Comparison of ENCODE assay signal across 16 cellular contexts in genomic region chr7:106848851-106849442, GRCh38. TPM values are rescaled to one million over a fixed set of nuclear protein-coding genes. Genes with fewer than 3 reads are reported as not detected.
DNase-seq lines count a peak whose midpoint lies in the region; ATAC-seq and TF ChIP-seq lines count a peak whose summit lies in the region.
"Had no signal": no experiment of that assay in that cellular context is flagged by ENCODE, and none has a peak within 500 bp of the region (broad histone marks: within the 10 kb centered on the region; RNA-seq: fewer than 3 reads in every experiment).

No MANE protein-coding gene starts in this region.

- no peaks in the 10 kb centered on the region for H3K27me3 ChIP-seq in Caco-2 (replicated peaks; ENCODE audit: control insufficient read depth, insufficient read depth, low read length)
- H3K27me3 ChIP-seq: sigmoid colon had no signal

- no peaks in the 10 kb centered on the region for H3K4me1 ChIP-seq in Caco-2

- intact Hi-C loops in Caco-2 (cut with micrococcal nuclease; ENCODE audit: unreplicated experiment), result no loop called here

- no peak overlapping the region for H3K27ac Mint-ChIP-seq in Caco-2 (ENCODE audit: unreplicated experiment)
- H3K27ac Mint-ChIP-seq: activated naive CD4-positive, alpha-beta T cell treated with anti-CD3 and anti-CD28 coated beads, Interleukin-2, amount 50 U/mL, for 24 hours; dendritic cell treated with granulocyte-macrophage colony-stimulating factor and Interleukin-4, amounts not matched to agents 40 ng/mL and 50 ng/mL, for 4 days; nephron progenitor cell had no signal

- no peaks in the 10 kb centered on the region for H3K9me3 ChIP-seq in Caco-2
- H3K9me3 ChIP-seq: sigmoid colon had no signal

- no peaks in the 10 kb centered on the region for H3K4me1 Mint-ChIP-seq in Caco-2 (ENCODE audit: low read depth, unreplicated experiment)
- H3K4me1 Mint-ChIP-seq: activated naive CD4-positive, alpha-beta T cell treated with anti-CD3 and anti-CD28 coated beads, Interleukin-2, amount 50 U/mL, for 24 hours had no signal

- ATAC-seq in GM18909 (IDR thresholded peaks at IDR 0.05; ENCODE audit: poor library complexity, unreplicated experiment) (no peak), GM21526 (IDR thresholded peaks at IDR 0.05; ENCODE audit: low FRiP score, unreplicated experiment) (no peak)

- no peak overlapping the region for H3K4me3 Mint-ChIP-seq in Caco-2 (ENCODE audit: unreplicated experiment)
- H3K4me3 Mint-ChIP-seq: activated naive CD4-positive, alpha-beta T cell treated with anti-CD3 and anti-CD28 coated beads, Interleukin-2, amount 50 U/mL, for 24 hours; dendritic cell treated with granulocyte-macrophage colony-stimulating factor and Interleukin-4, amounts not matched to agents 40 ng/mL and 50 ng/mL, for 4 days; nephron progenitor cell had no signal

- no peaks in the 10 kb centered on the region for H3K9me3 Mint-ChIP-seq in Caco-2 (ENCODE audit: unreplicated experiment)
- H3K9me3 Mint-ChIP-seq: activated naive CD4-positive, alpha-beta T cell treated with anti-CD3 and anti-CD28 coated beads, Interleukin-2, amount 50 U/mL, for 24 hours; nephron progenitor cell had no signal

- CTCF ChIA-PET in Caco-2 (lab: Charles Lee), result no interaction called here

- no peaks in the 10 kb centered on the region for H3K36me3 Mint-ChIP-seq in Caco-2 (ENCODE audit: insufficient read depth, unreplicated experiment)
- H3K36me3 Mint-ChIP-seq: activated naive CD4-positive, alpha-beta T cell treated with anti-CD3 and anti-CD28 coated beads, Interleukin-2, amount 50 U/mL, for 24 hours had no signal

- H3K4me3 ChIP-seq in epithelial cell of proximal tubule (ENCODE audit: low read depth, low read length), result no peak overlapping the region
- H3K4me3 ChIP-seq in Caco-2 (ENCODE audit: low read depth, low read length), result no peak overlapping the region
- H3K4me3 ChIP-seq: sigmoid colon had no signal

- H3K27me3 Mint-ChIP-seq in Caco-2 (ENCODE audit: insufficient read depth, unreplicated experiment), result peaks cover 24% of the 10 kb centered on the region
- H3K27me3 Mint-ChIP-seq: activated naive CD4-positive, alpha-beta T cell treated with anti-CD3 and anti-CD28 coated beads, Interleukin-2, amount 50 U/mL, for 24 hours had no signal

- POLR2A ChIA-PET in Caco-2 (lab: Charles Lee), result no interaction called here

- no TSS peak for BruUV-seq in Caco-2 (replicated peaks; lab: Mats Ljungman, UMichigan)

- no peak for TF ChIP-seq CTCF in epithelial cell of proximal tubule (conservative IDR thresholded peaks at IDR 0.05; ENCODE audit: low read depth, low read length)
- TF ChIP-seq CTCF in Caco-2 (IDR thresholded peaks at IDR 0.05; ENCODE audit: insufficient read depth in 1 of 2, low read depth in 1 of 2, low read length in 1 of 2, severe bottlenecking in 1 of 2, unreplicated experiment in 1 of 2), result no peak

- H3K36me3 ChIP-seq in Caco-2 (ENCODE audit: control insufficient read depth, insufficient read depth, low read length), result no peaks in the 10 kb centered on the region
- H3K36me3 ChIP-seq: sigmoid colon had no signal

- DNase-seq in ELR (ENCODE audit: low read depth) (peak; percentile 87), M059J (ENCODE audit: low read depth) (peak; percentile 93), epithelial cell of proximal tubule (ENCODE audit: low read depth) (peak; percentile 98), non-pigmented ciliary epithelial cell (ENCODE audit: low read depth) (peak; percentile 49), GF-D8 (lab: John Stamatoyannopoulos, UW) (no peak), Caco-2 (no peak)
- DNase-seq: Calu3, left cardiac atrium, NCI-H1092 treated with DMSO at 0.1 percent for 48 hours, NCI-H524, nephron progenitor cell, sigmoid colon had no signal

RNA-seq across cellular contexts. Expression of gene PIK3CG, which starts 16.1 kb away (rescaled TPM):
- 0.12 TPM in 1 of 2 replicates, not detected in the other for total RNA-seq in M059J (2014; rRNA removed; shearing (Covaris generic))
- 0.23 and 0.36 TPM in 2 replicates for total RNA-seq in epithelial cell of proximal tubule
- total RNA-seq in Caco-2 (2022), result not detected in 2 replicates
- total RNA-seq: Calu3 had no signal

Comparison
In these comparisons a context has a peak if more than half of its experiments do, and no peak if none do; other contexts are left out.
1. DNase-seq: peak in ELR (single experiment), M059J (single experiment), epithelial cell of proximal tubule (single experiment) and non-pigmented ciliary epithelial cell (single experiment); none in GF-D8 (single experiment) and Caco-2 (0 of 2).